24 cellular contexts compared by ENCODE assay signal in genomic region chr7:125257617-125258016, GRCh38.
"Had no signal": no experiment of that assay in that cellular context is flagged by ENCODE, and none has a peak within 500 bp of the region (broad histone marks: within the 10 kb centered on the region; RNA-seq: fewer than 3 reads in every experiment).

No MANE protein-coding gene starts in this region.

- FAIRE-seq: endometrium, frontal cortex, islet of Langerhans had no signal

- H3K27me3 ChIP-seq: heart left ventricle, right lobe of liver, suprapubic skin, tibial artery, upper lobe of right lung, vagina had no signal

- H3K36me3 ChIP-seq: heart left ventricle, prostate gland, right lobe of liver, suprapubic skin, tibial artery, upper lobe of right lung, vagina had no signal

- H3K9me3 ChIP-seq: heart left ventricle, mucosa of descending colon, prostate gland, right lobe of liver, suprapubic skin, tibial artery, upper lobe of right lung, vagina had no signal

- H3K4me3 Mint-ChIP-seq: naive thymus-derived CD8-positive, alpha-beta T cell; stimulated activated effector memory CD8-positive, alpha-beta T cell treated with anti-CD3 and anti-CD28 coated beads, Interleukin-12 subunit alpha, Interleukin-12 subunit beta, amount 100 ng/mL, for 72 hours had no signal

- H3K27ac Mint-ChIP-seq: naive thymus-derived CD8-positive, alpha-beta T cell; stimulated activated effector memory CD8-positive, alpha-beta T cell treated with anti-CD3 and anti-CD28 coated beads, Interleukin-12 subunit alpha, Interleukin-12 subunit beta, amount 100 ng/mL, for 72 hours had no signal

- DNase-seq: effector CD4-positive, alpha-beta T cell; heart left ventricle; hippocampal formation; kidney glomerular epithelial cell; mammary epithelial cell; mucosa of descending colon; naive thymus-derived CD8-positive, alpha-beta T cell; nucleus accumbens; right lobe of liver; stimulated activated CD4-positive, alpha-beta T cell treated with anti-CD3 and anti-CD28 coated beads, Interleukin-4, amount 100 ng/mL, for 1 hour; stimulated activated CD8-positive, alpha-beta memory T cell treated with anti-CD3 and anti-CD28 coated beads, Interleukin-4, amount 100 ng/mL, for 48 hours; stimulated activated naive CD8-positive, alpha-beta T cell treated with anti-CD3 and anti-CD28 coated beads, Interleukin-15, Interleukin-2, amounts not matched to agents 100 U/mL and 50 U/mL, for 24 hours; tibial artery; upper lobe of right lung had no signal

- H2AFZ ChIP-seq: parathyroid adenoma had no signal

- H3K36me3 Mint-ChIP-seq: naive thymus-derived CD8-positive, alpha-beta T cell; stimulated activated effector memory CD8-positive, alpha-beta T cell treated with anti-CD3 and anti-CD28 coated beads, Interleukin-12 subunit alpha, Interleukin-12 subunit beta, amount 100 ng/mL, for 72 hours had no signal

- H3K79me2 ChIP-seq: parathyroid adenoma had no signal

- ATAC-seq: esophagus mucosa; heart left ventricle; mucosa of descending colon; naive thymus-derived CD8-positive, alpha-beta T cell; right lobe of liver; stimulated activated effector memory CD8-positive, alpha-beta T cell treated with anti-CD3 and anti-CD28 coated beads, Interleukin-12 subunit alpha, Interleukin-12 subunit beta, amount 100 ng/mL, for 72 hours; stimulated activated naive CD8-positive, alpha-beta T cell treated with anti-CD3 and anti-CD28 coated beads, Interleukin-15, Interleukin-2, amounts not matched to agents 100 U/mL and 50 U/mL, for 24 hours; upper lobe of right lung had no signal

- H3K4me1 ChIP-seq: heart left ventricle, parathyroid adenoma, prostate gland, right lobe of liver, suprapubic skin, tibial artery, upper lobe of right lung, vagina had no signal

- H3K4me3 ChIP-seq: coronary artery, heart left ventricle, mucosa of descending colon, prostate gland, right lobe of liver, suprapubic skin, tibial artery, upper lobe of right lung, vagina had no signal

- H3K4me1 Mint-ChIP-seq: naive thymus-derived CD8-positive, alpha-beta T cell; stimulated activated effector memory CD8-positive, alpha-beta T cell treated with anti-CD3 and anti-CD28 coated beads, Interleukin-12 subunit alpha, Interleukin-12 subunit beta, amount 100 ng/mL, for 72 hours had no signal

- H3K27ac ChIP-seq: coronary artery, heart left ventricle, parathyroid adenoma, prostate gland, right lobe of liver, suprapubic skin, tibial artery, upper lobe of right lung, vagina had no signal

- H3K9ac ChIP-seq: parathyroid adenoma had no signal
